Comparison of ENCODE assay signal across 22 cellular contexts in the genomic region with DNA sequence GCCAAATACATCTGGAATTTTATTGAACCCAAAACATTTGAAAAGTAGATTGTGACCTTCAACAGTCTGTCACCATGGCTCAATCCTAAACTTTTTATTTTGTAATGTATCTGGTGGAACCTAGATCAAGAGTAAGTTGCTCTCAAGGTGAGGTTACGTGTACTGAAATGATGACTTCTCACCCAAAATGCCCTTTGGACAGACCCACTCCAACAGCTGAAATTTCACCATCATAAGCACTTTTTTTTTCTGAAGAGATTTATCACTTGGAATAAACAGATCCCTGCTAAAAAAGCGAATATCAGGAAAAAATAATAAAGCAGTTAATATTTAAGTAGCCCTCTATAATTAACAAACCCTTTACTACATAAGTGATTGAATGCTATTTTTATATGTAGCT.
"Had no signal": no experiment of that assay in that cellular context is flagged by ENCODE, and none has a peak within 500 bp of the region (broad histone marks: within the 10 kb centered on the region; RNA-seq: fewer than 3 reads in every experiment).

No MANE protein-coding gene starts in this region.

- H3K9me3 ChIP-seq: esophagus squamous epithelium, gastrocnemius medialis, lower lobe of right lung, mucosa of descending colon had no signal

- H3K27ac ChIP-seq: coronary artery, epithelial cell of prostate, esophagus squamous epithelium, gastrocnemius medialis, heart right ventricle, left ventricle myocardium inferior, lower lobe of right lung had no signal

- H3K27me3 ChIP-seq: esophagus squamous epithelium, gastrocnemius medialis, heart right ventricle had no signal

- H3K36me3 ChIP-seq: esophagus squamous epithelium, gastrocnemius medialis, heart right ventricle, left ventricle myocardium inferior, lower lobe of right lung had no signal

- H3K4me3 ChIP-seq: coronary artery, esophagus squamous epithelium, gastrocnemius medialis, heart right ventricle, left ventricle myocardium inferior, lower lobe of right lung, mucosa of descending colon had no signal

- DNase-seq: dermis blood vessel endothelial cell; effector CD8-positive, alpha-beta T cell; effector memory CD8-positive, alpha-beta T cell; endodermal cell; erythroblast; esophagus squamous epithelium; foreskin fibroblast; foreskin melanocyte; gastrocnemius medialis; glutamatergic neuron; head of caudate nucleus; heart right ventricle; hippocampal formation; left cardiac atrium; left ventricle myocardium inferior; lower lobe of right lung; mesenchymal stem cell; mucosa of descending colon; naive B cell had no signal

- ATAC-seq: effector memory CD8-positive, alpha-beta T cell; esophagus mucosa; gastrocnemius medialis; heart right ventricle; left cardiac atrium; lower lobe of right lung; mucosa of descending colon had no signal

- H3K4me1 ChIP-seq: esophagus squamous epithelium, gastrocnemius medialis, heart right ventricle, left ventricle myocardium inferior, lower lobe of right lung had no signal
